ENCODE assay signal across 15 cellular contexts in genomic region chr3:113140876-113141275, GRCh38.
DNase-seq lines count a peak whose midpoint lies in the region; ATAC-seq and TF ChIP-seq lines count a peak whose summit lies in the region.
"Had no signal": no experiment of that assay in that cellular context is flagged by ENCODE, and none has a peak within 500 bp of the region (broad histone marks: within the 10 kb centered on the region; RNA-seq: fewer than 3 reads in every experiment).

No MANE protein-coding gene starts in this region.

- no peak overlapping the region for H3K27ac Mint-ChIP-seq in activated T-cell treated with anti-CD3 and anti-CD28 coated beads, Interleukin-2, amount 50 U/mL, for 72 hours
- no peak overlapping the region for H3K27ac Mint-ChIP-seq in activated T-cell treated with anti-CD3 and anti-CD28 coated beads, Interleukin-2, amount 50 U/mL, for 24 hours
- H3K27ac Mint-ChIP-seq in stimulated activated naive B cell treated with anti-CD40 and anti-IgM and Interleukin-4, amounts not matched to agents 10 μg/mL and 1 μg/mL and 100 μg/mL, for 72 hours, result no peak overlapping the region

- peak; percentile 81 to 87 for ATAC-seq in activated T-cell treated with anti-CD3 and anti-CD28 coated beads, Interleukin-2, amount 50 U/mL, for 72 hours (replicated peaks in 1 of 2)
- peak; percentile 34 to 64 for ATAC-seq in stimulated activated naive B cell treated with anti-CD40 and anti-IgM and Interleukin-4, amounts not matched to agents 10 μg/mL and 1 μg/mL and 100 μg/mL, for 72 hours (replicated peaks)
- no peak for ATAC-seq in GM21717 (IDR thresholded peaks at IDR 0.05; ENCODE audit: unreplicated experiment)
- ATAC-seq: HCT116, left lung, Panc1 had no signal

- peaks cover 9% of the 10 kb centered on the region for H3K27me3 Mint-ChIP-seq in activated T-cell treated with anti-CD3 and anti-CD28 coated beads, Interleukin-2, amount 50 U/mL, for 72 hours (ENCODE audit: low read depth)
- H3K27me3 Mint-ChIP-seq in activated T-cell treated with anti-CD3 and anti-CD28 coated beads, Interleukin-2, amount 50 U/mL, for 24 hours, result no peaks in the 10 kb centered on the region
- no peaks in the 10 kb centered on the region for H3K27me3 Mint-ChIP-seq in stimulated activated naive B cell treated with anti-CD40 and anti-IgM and Interleukin-4, amounts not matched to agents 10 μg/mL and 1 μg/mL and 100 μg/mL, for 72 hours

- H3K36me3 Mint-ChIP-seq in activated T-cell treated with anti-CD3 and anti-CD28 coated beads, Interleukin-2, amount 50 U/mL, for 72 hours (ENCODE audit: insufficient read depth in 2 of 2), result peaks cover 0 to 1% of the 10 kb centered on the region in 2 donors
- no peaks in the 10 kb centered on the region for H3K36me3 Mint-ChIP-seq in activated T-cell treated with anti-CD3 and anti-CD28 coated beads, Interleukin-2, amount 50 U/mL, for 24 hours (ENCODE audit: low read depth)
- H3K36me3 Mint-ChIP-seq in stimulated activated naive B cell treated with anti-CD40 and anti-IgM and Interleukin-4, amounts not matched to agents 10 μg/mL and 1 μg/mL and 100 μg/mL, for 72 hours, result peaks cover 0 to 4% of the 10 kb centered on the region in 2 donors

- peaks cover 10% of the 10 kb centered on the region for H3K4me1 Mint-ChIP-seq in activated T-cell treated with anti-CD3 and anti-CD28 coated beads, Interleukin-2, amount 50 U/mL, for 72 hours (ENCODE audit: low read depth)
- H3K4me1 Mint-ChIP-seq in activated T-cell treated with anti-CD3 and anti-CD28 coated beads, Interleukin-2, amount 50 U/mL, for 24 hours (ENCODE audit: low read depth), result peaks cover 4% of the 10 kb centered on the region
- H3K4me1 Mint-ChIP-seq in stimulated activated naive B cell treated with anti-CD40 and anti-IgM and Interleukin-4, amounts not matched to agents 10 μg/mL and 1 μg/mL and 100 μg/mL, for 72 hours, result peaks cover 2 to 4% of the 10 kb centered on the region in 2 donors

- no peak overlapping the region for H3K4me3 ChIP-seq in epithelial cell of esophagus (ENCODE audit: low read length)
- H3K4me3 ChIP-seq: left lung had no signal

- no peak overlapping the region for H3K4me3 Mint-ChIP-seq in activated T-cell treated with anti-CD3 and anti-CD28 coated beads, Interleukin-2, amount 50 U/mL, for 72 hours
- H3K4me3 Mint-ChIP-seq in activated T-cell treated with anti-CD3 and anti-CD28 coated beads, Interleukin-2, amount 50 U/mL, for 24 hours, result no peak overlapping the region
- H3K4me3 Mint-ChIP-seq in stimulated activated naive B cell treated with anti-CD40 and anti-IgM and Interleukin-4, amounts not matched to agents 10 μg/mL and 1 μg/mL and 100 μg/mL, for 72 hours, result no peak overlapping the region

- peak; percentile 3 to 11 for DNase-seq in activated T-cell treated with anti-CD3 and anti-CD28 coated beads, Interleukin-2, amount 50 U/mL, for 72 hours
- DNase-seq in activated T-cell treated with anti-CD3 and anti-CD28 coated beads, Interleukin-2, amount 50 U/mL, for 24 hours, result no peak
- DNase-seq in MV-4-11 (lab: John Stamatoyannopoulos, UW) (peak; percentile 86), epithelial cell of esophagus (ENCODE audit: low read depth) (peak; percentile 74), SW 1271 (lab: John Stamatoyannopoulos, UW) (no peak), superior temporal gyrus (ENCODE audit: extremely low spot score) (no peak)
- no peak for DNase-seq in stimulated activated naive B cell treated with anti-CD40 and anti-IgM and Interleukin-4, amounts not matched to agents 10 μg/mL and 1 μg/mL and 100 μg/mL, for 72 hours
- DNase-seq: activated CD8-positive, alpha-beta memory T cell treated with anti-CD3 and anti-CD28 coated beads, Interleukin-2, amount 50 U/mL, for 4 hours; amniotic stem cell; left lung; NCI-H2171; stimulated activated CD4-positive, alpha-beta T cell treated with anti-CD3 and anti-CD28 coated beads, Interleukin-12 subunit alpha, Interleukin-12 subunit beta, amount 100 ng/mL, for 4 hours had no signal

- H3K9me3 Mint-ChIP-seq in activated T-cell treated with anti-CD3 and anti-CD28 coated beads, Interleukin-2, amount 50 U/mL, for 72 hours, result no peaks in the 10 kb centered on the region
- peaks cover 6% of the 10 kb centered on the region for H3K9me3 Mint-ChIP-seq in activated T-cell treated with anti-CD3 and anti-CD28 coated beads, Interleukin-2, amount 50 U/mL, for 24 hours
- H3K9me3 Mint-ChIP-seq in stimulated activated naive B cell treated with anti-CD40 and anti-IgM and Interleukin-4, amounts not matched to agents 10 μg/mL and 1 μg/mL and 100 μg/mL, for 72 hours, result peaks cover 0 to 2% of the 10 kb centered on the region in 2 donors

- TF ChIP-seq CTCF in epithelial cell of esophagus (IDR thresholded peaks at IDR 0.05; ENCODE audit: insufficient read depth, low read depth, low read length, missing control alignments), result no peak

Comparison
In these comparisons a context has a peak if more than half of its experiments do, and no peak if none do; other contexts are left out.
1. DNase-seq: peak in activated T-cell treated with anti-CD3 and anti-CD28 coated beads, Interleukin-2, amount 50 U/mL, for 72 hours (2 of 2), MV-4-11 (single experiment) and epithelial cell of esophagus (single experiment); none in activated T-cell treated with anti-CD3 and anti-CD28 coated beads, Interleukin-2, amount 50 U/mL, for 24 hours (single experiment), stimulated activated naive B cell treated with anti-CD40 and anti-IgM and Interleukin-4, amounts not matched to agents 10 μg/mL and 1 μg/mL and 100 μg/mL, for 72 hours (single experiment), SW 1271 (0 of 2) and superior temporal gyrus (single experiment).